ENCODE assay signal across 1 cellular context in genomic region chr16:11667824-11668589, GRCh38.
A peak's percentile ranks its signal among the peaks of the same experiment; 100 is the strongest.
TF ChIP-seq lines count a peak whose summit lies in the region.

Gene SNN (plus strand): TSS chr16:11668455. CDS start chr16:11676060, 7,605 bp downstream.

TF ChIP-seq in HepG2, 621 proteins besides CTCF, POLR2A, EP300 and RAD21 (continued from another document and continues in another):
- TF ChIP-seq ETS1 (CRISPR knock-in tag; IDR thresholded peaks at IDR 0.05), result peak; percentile 29; the same call in 1 of the 2 replicates
- TF ChIP-seq SIN3A (IDR thresholded peaks at IDR 0.05; ENCODE audit: borderline replicate concordance, low read depth, low read length), result 0 out of 2 replicates have a peak, but pooled peaks have one; percentile 18
- no peak for TF ChIP-seq SRSF4 (IDR thresholded peaks at IDR 0.05; ENCODE audit: low read depth, low read length, poor library complexity, severe bottlenecking)
- TF ChIP-seq REST (IDR thresholded peaks at IDR 0.05; ENCODE audit: borderline replicate concordance in 1 of 2, low read depth in 1 of 2, low read length in 2 of 2), result no peak
- peak; percentile 78; the same call in 1 of the 2 replicates for TF ChIP-seq ZNF441 (CRISPR knock-in tag; IDR thresholded peaks at IDR 0.05; ENCODE audit: borderline replicate concordance)
- TF ChIP-seq SMYD3 (CRISPR knock-in tag; IDR thresholded peaks at IDR 0.05), result no peak
- peak; percentile 41; the same call in 1 of the 2 replicates for TF ChIP-seq SAP130 (CRISPR knock-in tag; IDR thresholded peaks at IDR 0.05; ENCODE audit: low read depth)
- no peak; the same call in 1 of the 2 replicates for TF ChIP-seq UBTF (CRISPR knock-in tag; IDR thresholded peaks at IDR 0.05)
- TF ChIP-seq ZNF687 (CRISPR knock-in tag; IDR thresholded peaks at IDR 0.05), result peak; percentile 85
- TF ChIP-seq POGK (CRISPR knock-in tag; conservative IDR thresholded peaks at IDR 0.05), result 0 out of 2 replicates have a peak, but pooled peaks have one; percentile 19
- TF ChIP-seq ZBTB33 (CRISPR knock-in tag; IDR thresholded peaks at IDR 0.05), result peak; percentile 81
- TF ChIP-seq RARG (CRISPR knock-in tag; IDR thresholded peaks at IDR 0.05; ENCODE audit: low read depth), result no peak
- peak; percentile 45; the same call in 1 of the 2 replicates for TF ChIP-seq HIVEP1 (CRISPR knock-in tag; IDR thresholded peaks at IDR 0.05)
- no peak for TF ChIP-seq WIZ (CRISPR knock-in tag; IDR thresholded peaks at IDR 0.05)
- peak; percentile 43; the same call in 1 of the 2 replicates for TF ChIP-seq MAZ (IDR thresholded peaks at IDR 0.05; ENCODE audit: borderline replicate concordance, low read depth, low read length)
- TF ChIP-seq MAZ (CRISPR knock-in tag; IDR thresholded peaks at IDR 0.05; ENCODE audit: low read depth), result peak; percentile 72
- no peak for TF ChIP-seq ZNF30 (CRISPR knock-in tag; IDR thresholded peaks at IDR 0.05)
- peak; percentile 74 for TF ChIP-seq RXRA (CRISPR knock-in tag; IDR thresholded peaks at IDR 0.05)
- TF ChIP-seq EED (CRISPR knock-in tag; IDR thresholded peaks at IDR 0.05), result 0 out of 2 replicates have a peak, but pooled peaks have one; percentile 29
- TF ChIP-seq MLX (CRISPR knock-in tag; IDR thresholded peaks at IDR 0.05), result no peak
- no peak for TF ChIP-seq IKZF4 (CRISPR knock-in tag; IDR thresholded peaks at IDR 0.05; ENCODE audit: borderline replicate concordance, low read depth, not compliant biosample characterization)
- no peak for TF ChIP-seq ZFP90 (CRISPR knock-in tag; IDR thresholded peaks at IDR 0.05; ENCODE audit: borderline replicate concordance)
- TF ChIP-seq MYPOP (CRISPR knock-in tag; IDR thresholded peaks at IDR 0.05), result no peak
- no peak for TF ChIP-seq RFXANK (CRISPR knock-in tag; IDR thresholded peaks at IDR 0.05)
- TF ChIP-seq JUN (CRISPR knock-in tag; IDR thresholded peaks at IDR 0.05), result no peak
- TF ChIP-seq HNRNPLL (IDR thresholded peaks at IDR 0.05; ENCODE audit: low read depth, low read length, poor library complexity, severe bottlenecking), result peak; percentile 17
- no peak for TF ChIP-seq TRAFD1 (CRISPR knock-in tag; IDR thresholded peaks at IDR 0.05; ENCODE audit: borderline replicate concordance)
- TF ChIP-seq CERS6 (CRISPR knock-in tag; IDR thresholded peaks at IDR 0.05), result no peak
- TF ChIP-seq E2F2 (CRISPR knock-in tag; IDR thresholded peaks at IDR 0.05; ENCODE audit: borderline replicate concordance), result 0 out of 2 replicates have a peak, but pooled peaks have one; percentile 17
- TF ChIP-seq MAX (IDR thresholded peaks at IDR 0.05), result peak; percentile 68
- peak; percentile 61; the same call in 1 of the 2 replicates for TF ChIP-seq AHR (CRISPR knock-in tag; IDR thresholded peaks at IDR 0.05)
- TF ChIP-seq BHLHE40 (IDR thresholded peaks at IDR 0.05; ENCODE audit: low read length), result peak; percentile 64
- no peak for TF ChIP-seq STAT5B (CRISPR knock-in tag; IDR thresholded peaks at IDR 0.05)
- 0 out of 2 replicates have a peak, but pooled peaks have one; percentile 8 for TF ChIP-seq RARA (CRISPR knock-in tag; IDR thresholded peaks at IDR 0.05)
